28 cellular contexts compared by ENCODE assay signal in the genomic region with DNA sequence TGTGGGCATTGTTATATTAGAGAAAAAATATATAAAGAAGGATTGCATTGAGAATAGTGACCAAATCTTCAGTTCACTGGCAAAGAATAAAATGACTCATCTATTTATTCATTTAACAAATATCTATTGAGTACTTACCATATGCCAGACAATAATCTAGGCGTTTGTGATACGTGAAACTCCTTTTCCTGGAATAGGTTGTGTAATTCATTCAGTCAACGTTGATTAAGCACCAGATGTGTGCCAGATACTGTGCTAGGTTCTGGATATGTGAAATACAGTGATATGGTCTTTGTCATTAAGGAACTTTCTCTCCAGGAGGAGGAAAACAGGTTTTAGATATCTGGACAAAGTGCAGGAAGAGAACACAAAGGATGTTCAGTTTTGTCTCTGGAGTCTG.
DNase-seq lines count a peak whose midpoint lies in the region; ATAC-seq, FAIRE-seq and TF ChIP-seq lines count a peak whose summit lies in the region.
"Had no signal": no experiment of that assay in that cellular context is flagged by ENCODE, and none has a peak within 500 bp of the region (broad histone marks: within the 10 kb centered on the region; RNA-seq: fewer than 3 reads in every experiment).

No MANE protein-coding gene starts in this region.

- H3K4me1 ChIP-seq in breast epithelium = no peaks in the 10 kb centered on the region
- H3K4me1 ChIP-seq in SJSA1 (replicated peaks) = peaks cover 6% of the 10 kb centered on the region
- H3K4me1 ChIP-seq in foreskin keratinocyte = no peaks in the 10 kb centered on the region
- no peaks in the 10 kb centered on the region for H3K4me1 ChIP-seq in prostate gland (replicated peaks)
- H3K4me1 ChIP-seq: BLaER1 treated with 17β-estradiol and CSF1 and Interleukin-3, amounts not matched to agents 10 nM and 100 nM; Peyer's patch had no signal

- no peak overlapping the region for H3K4me3 Mint-ChIP-seq in MCF 10A (ENCODE audit: unreplicated experiment)
- no peak overlapping the region for H3K4me3 Mint-ChIP-seq in naive thymus-derived CD8-positive, alpha-beta T cell
- H3K4me3 Mint-ChIP-seq: CD4-positive, alpha-beta T cell; HFFc6 had no signal

- H3K27ac Mint-ChIP-seq in MCF 10A (ENCODE audit: low read depth, unreplicated experiment) = peak overlapping the region; percentile 2
- H3K27ac Mint-ChIP-seq in naive thymus-derived CD8-positive, alpha-beta T cell = no peak overlapping the region
- H3K27ac Mint-ChIP-seq: CD4-positive, alpha-beta T cell; HFFc6 had no signal

- TF ChIP-seq CTCF in MCF 10A (IDR thresholded peaks at IDR 0.05; ENCODE audit: unreplicated experiment) = no peak
- TF ChIP-seq CTCF in breast epithelium (IDR thresholded peaks at IDR 0.05) = no peak
- no peak for TF ChIP-seq CTCF in bronchial epithelial cell (IDR thresholded peaks at IDR 0.05; ENCODE audit: insufficient read depth, low read length, severe bottlenecking)
- TF ChIP-seq CTCF in foreskin keratinocyte (conservative IDR thresholded peaks at IDR 0.05) = no peak
- no peak for TF ChIP-seq CTCF in prostate gland (IDR thresholded peaks at IDR 0.05)
- no peak for TF ChIP-seq CTCF in RWPE1 (conservative IDR thresholded peaks at IDR 0.05; ENCODE audit: low read depth)

- peaks cover 10% of the 10 kb centered on the region for H3K4me1 Mint-ChIP-seq in MCF 10A (ENCODE audit: insufficient read depth, unreplicated experiment)
- H3K4me1 Mint-ChIP-seq in naive thymus-derived CD8-positive, alpha-beta T cell = no peaks in the 10 kb centered on the region

- no peaks in the 10 kb centered on the region for H3K27me3 ChIP-seq in breast epithelium
- no peaks in the 10 kb centered on the region for H3K27me3 ChIP-seq in SJSA1 (replicated peaks)
- no peaks in the 10 kb centered on the region for H3K27me3 ChIP-seq in bronchial epithelial cell (ENCODE audit: control insufficient read depth, insufficient read depth, low read length)
- H3K27me3 ChIP-seq in foreskin keratinocyte = peaks cover 3% of the 10 kb centered on the region
- no peaks in the 10 kb centered on the region for H3K27me3 ChIP-seq in prostate gland (replicated peaks; ENCODE audit: insufficient read depth)
- H3K27me3 ChIP-seq: BLaER1 treated with 17β-estradiol and CSF1 and Interleukin-3, amounts not matched to agents 10 nM and 100 nM; Peyer's patch had no signal

- H3K9me3 ChIP-seq in breast epithelium (no peaks in the 10 kb centered on the region), SJSA1 (replicated peaks) (no peaks in the 10 kb centered on the region), prostate gland (no peaks in the 10 kb centered on the region)
- H3K9me3 ChIP-seq: BLaER1 treated with 17β-estradiol and CSF1 and Interleukin-3, amounts not matched to agents 10 nM and 100 nM; HAP-1; Peyer's patch had no signal

- 66% methylated on average over 3 of the region's 3 CpGs for WGBS in prostate gland

- FAIRE-seq in bronchial epithelial cell (lab: Jason Lieb, UNC) = no peak
- FAIRE-seq: A204.1, GM12878 had no signal

- H3K4me3 ChIP-seq in breast epithelium = no peak overlapping the region
- H3K4me3 ChIP-seq in SJSA1 = no peak overlapping the region
- H3K4me3 ChIP-seq in bronchial epithelial cell (ENCODE audit: low read depth, low read length) = no peak overlapping the region
- no peak overlapping the region for H3K4me3 ChIP-seq in prostate gland
- H3K4me3 ChIP-seq: BLaER1 treated with 17β-estradiol and CSF1 and Interleukin-3, amounts not matched to agents 10 nM and 100 nM; GM12878; HAP-1; Peyer's patch had no signal

- TF ChIP-seq POLR2A in breast epithelium (IDR thresholded peaks at IDR 0.05) (no peak), prostate gland (IDR thresholded peaks at IDR 0.05) (no peak)

- H3K27me3 Mint-ChIP-seq in MCF 10A (ENCODE audit: insufficient read depth, unreplicated experiment) = no peaks in the 10 kb centered on the region
- no peaks in the 10 kb centered on the region for H3K27me3 Mint-ChIP-seq in naive thymus-derived CD8-positive, alpha-beta T cell
- H3K27me3 Mint-ChIP-seq: CD4-positive, alpha-beta T cell had no signal

- DNase-seq in MCF 10A (ENCODE audit: unreplicated experiment) (peak; percentile 65), breast epithelium (ENCODE audit: low spot score in 2 of 2) (no peak), SJSA1 (ENCODE audit: low read depth in 1 of 2, low spot score in 2 of 2) (no peak), bronchial epithelial cell (ENCODE audit: low read depth) (peak; percentile 93), foreskin keratinocyte (peak; percentile 43 to 56), prostate gland (ENCODE audit: low spot score) (no peak), RWPE1 (ENCODE audit: low spot score) (no peak)
- DNase-seq in naive thymus-derived CD8-positive, alpha-beta T cell = no peak
- DNase-seq: CD4-positive, alpha-beta T cell; COR-L47; DMS79; EL; GDM1; GOT3; HFFc6; IMR-90; KG1; NCI-H1092 treated with DMSO at 0.1 percent for 48 hours; NCI-H1436; NCI-H187; NCI-H2081 treated with DMSO at 0.1 percent for 48 hours; NCI-H526; Peyer's patch; T-helper 1 cell had no signal

- peak; percentile 56 for ATAC-seq in foreskin keratinocyte
- ATAC-seq in naive thymus-derived CD8-positive, alpha-beta T cell = no peak
- ATAC-seq: GM12878 had no signal

- H3K36me3 ChIP-seq in breast epithelium = no peaks in the 10 kb centered on the region
- H3K36me3 ChIP-seq in SJSA1 = no peaks in the 10 kb centered on the region
- H3K36me3 ChIP-seq in bronchial epithelial cell (ENCODE audit: control insufficient read depth, insufficient read depth, low read length) = no peaks in the 10 kb centered on the region
- no peaks in the 10 kb centered on the region for H3K36me3 ChIP-seq in prostate gland
- H3K36me3 ChIP-seq: BLaER1 treated with 17β-estradiol and CSF1 and Interleukin-3, amounts not matched to agents 10 nM and 100 nM; HAP-1; Peyer's patch had no signal

- H3K27ac ChIP-seq in breast epithelium (no peak overlapping the region), SJSA1 (peak overlapping the region; percentile 29; the same call in 1 of the 2 replicates), foreskin keratinocyte (peak overlapping the region; percentile 49), prostate gland (no peak overlapping the region), RWPE1 (no peak overlapping the region)
- H3K27ac ChIP-seq: BLaER1 treated with 17β-estradiol and CSF1 and Interleukin-3, amounts not matched to agents 10 nM and 100 nM; Peyer's patch had no signal

- no peaks in the 10 kb centered on the region for H3K36me3 Mint-ChIP-seq in MCF 10A (ENCODE audit: insufficient read depth, unreplicated experiment)
- H3K36me3 Mint-ChIP-seq in naive thymus-derived CD8-positive, alpha-beta T cell = no peaks in the 10 kb centered on the region

- CTCF ChIA-PET in MCF 10A (lab: Yijun Ruan, JAX) (no interaction called here), RWPE1 (lab: Yijun Ruan, JAX) (no interaction called here)

- no peaks in the 10 kb centered on the region for H3K9me3 Mint-ChIP-seq in MCF 10A (ENCODE audit: unreplicated experiment)
- H3K9me3 Mint-ChIP-seq in naive thymus-derived CD8-positive, alpha-beta T cell = peaks cover 0 to 53% (median 12%) of the 10 kb centered on the region in 9 donors

- POLR2A ChIA-PET in MCF 10A (lab: Yijun Ruan, JAX) = no interaction called here
- POLR2A ChIA-PET in naive thymus-derived CD8-positive, alpha-beta T cell (lab: Charles Lee) = no interaction called here
- POLR2A ChIA-PET in RWPE1 (lab: Yijun Ruan, JAX; ENCODE audit: low non-redundant PET) = no interaction called here

- no TSS peak for BruUV-seq in MCF 10A (replicated peaks; lab: Mats Ljungman, UMichigan)

- intact Hi-C loops in MCF 10A (cut with micrococcal nuclease) (no loop called here), breast epithelium (cut with DNase I; ENCODE audit: low total_unique reads) (no loop called here), prostate gland (cut with DNase I) (no loop called here)

Comparison
In these comparisons a context has a peak if more than half of its experiments do, and no peak if none do; other contexts are left out.
1. DNase-seq: peak in MCF 10A (single experiment), bronchial epithelial cell (single experiment) and foreskin keratinocyte (2 of 2); none in breast epithelium (0 of 2), SJSA1 (0 of 2), naive thymus-derived CD8-positive, alpha-beta T cell (0 of 10), prostate gland (single experiment) and RWPE1 (single experiment).
2. H3K27ac ChIP-seq: peak in SJSA1 (single experiment) and foreskin keratinocyte (single experiment); none in breast epithelium (0 of 2), prostate gland (0 of 2) and RWPE1 (single experiment).